In the genomic region with DNA sequence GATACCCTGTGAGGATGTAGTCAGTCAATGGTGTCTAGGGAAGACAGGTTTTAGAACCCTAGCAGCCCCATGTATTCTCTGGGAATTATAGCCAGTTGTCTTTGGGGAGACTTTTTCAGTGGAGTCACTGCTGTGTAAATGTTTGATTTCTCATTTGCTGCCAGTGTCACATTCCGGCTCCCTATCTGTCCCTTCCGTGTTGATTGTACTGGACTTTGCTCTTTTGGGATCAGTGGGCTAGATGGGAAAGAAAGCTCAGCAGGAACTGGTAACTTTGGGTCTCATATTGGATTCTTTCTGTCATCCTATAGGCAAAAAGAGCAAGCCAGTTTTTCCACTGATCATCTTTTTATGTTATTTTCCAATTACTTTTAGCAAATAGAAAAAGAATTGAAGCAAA, we compare ENCODE assay signal across 2 cellular contexts.
TF ChIP-seq lines count a peak whose summit lies in the region.

No MANE protein-coding gene starts in this region.

TF ChIP-seq in endothelial cell of umbilical vein, 7 proteins besides CTCF, POLR2A, EP300 and RAD21:
- TF ChIP-seq EZH2 (IDR thresholded peaks at IDR 0.05; ENCODE audit: borderline replicate concordance, low read depth, low read length, severe bottlenecking), result no peak
- no peak for TF ChIP-seq POLR2AphosphoS5 (IDR thresholded peaks at IDR 0.05; ENCODE audit: insufficient read depth, low read depth, low read length)
- TF ChIP-seq, protein P1, sequence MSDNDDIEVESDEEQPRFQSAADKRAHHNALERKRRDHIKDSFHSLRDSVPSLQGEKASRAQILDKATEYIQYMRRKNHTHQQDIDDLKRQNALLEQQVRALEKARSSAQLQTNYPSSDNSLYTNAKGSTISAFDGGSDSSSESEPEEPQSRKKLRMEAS (IDR thresholded peaks at IDR 0.05; ENCODE audit: insufficient read depth, insufficient read length), result no peak
- no peak for TF ChIP-seq GATA2 (IDR thresholded peaks at IDR 0.05; ENCODE audit: insufficient read depth, insufficient read length, low read depth, low read length)
- no peak for TF ChIP-seq FOS (IDR thresholded peaks at IDR 0.05; ENCODE audit: borderline replicate concordance, insufficient read depth, low read length)
- no peak for TF ChIP-seq MYC (IDR thresholded peaks at IDR 0.05; ENCODE audit: low read depth, low read length)
- TF ChIP-seq JUN (IDR thresholded peaks at IDR 0.05; ENCODE audit: borderline replicate concordance, insufficient read depth, insufficient read length, low read depth), result no peak

TF ChIP-seq in liver, 16 proteins besides CTCF, POLR2A, EP300 and RAD21:
- TF ChIP-seq ATF3 (IDR thresholded peaks at IDR 0.05), result peak; percentile 46
- peak; percentile 68 for TF ChIP-seq FOXA2 (IDR thresholded peaks at IDR 0.05)
- peak; percentile 58 to 61 for TF ChIP-seq JUND (IDR thresholded peaks at IDR 0.05)
- TF ChIP-seq HNF4A (conservative IDR thresholded peaks at IDR 0.05), result peak; percentile 98
- peak; percentile 71 for TF ChIP-seq FOXA1 (IDR thresholded peaks at IDR 0.05)
- peak in 1 of 2 donors; percentile 56 for TF ChIP-seq GABPA (IDR thresholded peaks at IDR 0.05 in 1 of 2, conservative IDR thresholded peaks at IDR 0.05 in 1 of 2)
- peak; percentile 65 for TF ChIP-seq YY1 (IDR thresholded peaks at IDR 0.05)
- TF ChIP-seq NR2F2 (IDR thresholded peaks at IDR 0.05), result peak; percentile 19
- peak; percentile 66 to 73 for TF ChIP-seq RXRA (IDR thresholded peaks at IDR 0.05)
- no peak for TF ChIP-seq TAF1 (conservative IDR thresholded peaks at IDR 0.05)
- TF ChIP-seq REST (IDR thresholded peaks at IDR 0.05), result peak; percentile 81
- peak; percentile 92 for TF ChIP-seq HNF4G (IDR thresholded peaks at IDR 0.05)
- peak in 1 of 2 donors; percentile 31 for TF ChIP-seq EGR1 (IDR thresholded peaks at IDR 0.05; ENCODE audit: low read depth in 2 of 2)
- TF ChIP-seq, protein P1 (IDR thresholded peaks at IDR 0.05), result peak; percentile 49
- TF ChIP-seq ZBTB33 (IDR thresholded peaks at IDR 0.05), result no peak
- TF ChIP-seq SP1 (IDR thresholded peaks at IDR 0.05), result peak; percentile 99
TF ChIP-seq in liver: peak in this region for 14.
